ENCODE assay signal across 7 cellular contexts in genomic region chr9:108262836-108263235, GRCh38.
"Had no signal": no experiment of that assay in that cellular context is flagged by ENCODE, and none has a peak within 500 bp of the region (broad histone marks: within the 10 kb centered on the region; RNA-seq: fewer than 3 reads in every experiment).

No MANE protein-coding gene starts in this region.

- H3K4me3 Mint-ChIP-seq: IgD-negative memory B cell had no signal

- FAIRE-seq: HepG2, HTR-8/SVneo had no signal

- H3K27ac Mint-ChIP-seq: IgD-negative memory B cell had no signal

- H3K27ac ChIP-seq: HL-60 had no signal

- DNase-seq: IMR-90, KBM-7, KG1 had no signal

- ATAC-seq: HepG2 had no signal

- H3K36me3 Mint-ChIP-seq: IgD-negative memory B cell had no signal
